5 cellular contexts compared by ENCODE assay signal in the genomic region with DNA sequence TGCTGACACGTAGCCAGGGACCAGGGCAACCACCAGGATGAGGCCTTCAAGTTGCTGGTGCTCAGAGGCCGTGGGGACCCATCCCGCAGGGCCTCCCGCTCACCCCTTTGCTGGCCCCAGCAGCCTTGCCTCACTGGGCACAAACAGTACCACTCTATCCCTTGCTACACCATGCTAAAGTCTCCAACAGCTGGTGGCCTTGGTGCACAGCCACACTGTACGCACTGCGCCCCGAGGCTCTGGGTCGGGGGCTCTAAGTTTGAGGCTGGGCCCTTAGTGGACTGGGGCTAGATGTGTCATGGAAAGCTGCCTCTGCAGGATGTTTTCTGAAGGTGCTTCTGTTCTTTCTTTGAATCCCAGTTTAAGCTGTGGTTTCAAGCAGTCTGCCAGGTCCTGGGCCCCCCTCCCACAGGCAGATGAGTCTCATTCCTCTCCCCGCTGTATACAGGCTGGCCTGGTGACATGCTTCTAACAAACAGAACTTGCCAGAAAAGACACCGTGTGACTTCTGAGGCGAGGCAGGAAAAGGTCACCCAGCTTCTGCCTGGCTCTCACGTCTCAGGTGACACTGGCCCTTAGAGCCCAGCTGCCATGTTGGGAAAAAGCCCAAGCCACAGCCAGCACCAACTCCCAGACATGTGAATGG. TPM values are rescaled to one million over a fixed set of nuclear protein-coding genes. Genes with fewer than 3 reads are reported as not detected.
"Had no signal": no experiment of that assay in that cellular context is flagged by ENCODE, and none has a peak within 500 bp of the region (broad histone marks: within the 10 kb centered on the region; RNA-seq: fewer than 3 reads in every experiment).

No MANE protein-coding gene starts in this region.

RNA-seq across cellular contexts. Expression of a gene that starts 15.7 kb away (rescaled TPM):
- total RNA-seq: natural killer cell; natural killer cell treated with Interleukin-12 subunit alpha and Interleukin-12 subunit beta and Interleukin-15 and Interleukin-18, amount 100 ng/mL, for 72 hours; osteoblast; pulmonary artery endothelial cell had no signal
- polyA plus RNA-seq: smooth muscle cell had no signal
